Comparison of ENCODE assay signal across 1 cellular context in the genomic region with DNA sequence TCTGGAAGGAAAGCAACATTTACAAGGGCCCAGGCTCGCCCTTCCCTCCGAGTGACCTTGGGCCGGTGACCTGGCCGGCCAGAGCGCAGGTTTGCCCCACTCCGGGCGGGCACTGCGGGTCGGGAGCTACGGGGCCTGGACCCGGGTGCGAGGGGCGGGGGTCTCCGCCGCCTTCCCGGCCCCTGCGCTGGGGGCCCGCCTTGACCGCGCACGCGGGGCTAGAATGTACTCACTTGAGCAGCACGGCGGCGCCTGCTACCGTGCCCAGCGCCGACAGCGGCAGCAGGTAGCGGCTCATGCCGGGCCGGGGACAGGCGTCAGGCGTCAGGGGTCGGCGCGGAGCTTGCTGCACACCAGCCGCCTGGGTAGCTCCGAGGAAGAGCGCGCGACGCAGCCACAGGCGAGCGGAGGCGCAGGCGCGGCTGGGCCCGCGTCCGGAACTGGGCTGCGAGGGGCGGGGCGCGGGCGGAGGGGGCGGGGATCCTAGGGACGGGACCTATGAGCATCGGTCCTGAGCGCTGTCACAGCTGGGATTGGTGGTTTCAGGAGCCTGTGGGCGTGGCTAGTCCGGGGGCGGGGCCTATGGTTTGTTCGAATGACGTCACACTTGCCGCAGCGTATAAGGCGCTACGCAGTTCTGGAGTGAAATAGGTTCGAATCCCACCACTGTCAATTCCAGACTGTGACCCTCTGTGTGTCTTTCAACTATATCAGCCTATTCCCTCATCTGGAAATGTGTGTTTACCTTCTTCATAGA.
TF ChIP-seq lines count a peak whose summit lies in the region.

RDH13 (minus strand) TSS at position 414 of the 757 bp plus-strand sequence; CDS start at position 298, 116 bp downstream.

TF ChIP-seq in GM12878, 131 proteins besides CTCF, POLR2A, EP300 and RAD21 (continued from another document and continues in another):
- peak; percentile 55; the same call in 1 of the 2 replicates for TF ChIP-seq SMARCA5 (IDR thresholded peaks at IDR 0.05)
- TF ChIP-seq SP1 (IDR thresholded peaks at IDR 0.05; ENCODE audit: low read depth, low read length): peak; percentile 91
- no peak for TF ChIP-seq BACH1 (IDR thresholded peaks at IDR 0.05; ENCODE audit: borderline replicate concordance)
- peak; percentile 12; the same call in 1 of the 2 replicates for TF ChIP-seq RUNX3 (IDR thresholded peaks at IDR 0.05; ENCODE audit: low read length)
- TF ChIP-seq ZNF24 (IDR thresholded peaks at IDR 0.05): no peak
- 0 out of 3 replicates have a peak, but pooled peaks of 1 of the 2 experiments have one; percentile 11 for TF ChIP-seq EGR1 (IDR thresholded peaks at IDR 0.05; ENCODE audit: borderline replicate concordance in 1 of 2, low read depth in 2 of 2, low read length in 2 of 2)
- peak; percentile 97 for TF ChIP-seq ZNF217 (IDR thresholded peaks at IDR 0.05)
- TF ChIP-seq RFX5 (IDR thresholded peaks at IDR 0.05; ENCODE audit: low read depth, low read length): 0 out of 2 replicates have a peak, but pooled peaks have one; percentile 55
- no peak for TF ChIP-seq ZZZ3 (IDR thresholded peaks at IDR 0.05; ENCODE audit: control insufficient read depth, insufficient read length, low read depth)
- TF ChIP-seq NKRF (conservative IDR thresholded peaks at IDR 0.05): peak; percentile 49; the same call in 1 of the 2 replicates
- peak; percentile 76 for TF ChIP-seq CREM (IDR thresholded peaks at IDR 0.05; ENCODE audit: low read depth)
- TF ChIP-seq, protein P1, sequence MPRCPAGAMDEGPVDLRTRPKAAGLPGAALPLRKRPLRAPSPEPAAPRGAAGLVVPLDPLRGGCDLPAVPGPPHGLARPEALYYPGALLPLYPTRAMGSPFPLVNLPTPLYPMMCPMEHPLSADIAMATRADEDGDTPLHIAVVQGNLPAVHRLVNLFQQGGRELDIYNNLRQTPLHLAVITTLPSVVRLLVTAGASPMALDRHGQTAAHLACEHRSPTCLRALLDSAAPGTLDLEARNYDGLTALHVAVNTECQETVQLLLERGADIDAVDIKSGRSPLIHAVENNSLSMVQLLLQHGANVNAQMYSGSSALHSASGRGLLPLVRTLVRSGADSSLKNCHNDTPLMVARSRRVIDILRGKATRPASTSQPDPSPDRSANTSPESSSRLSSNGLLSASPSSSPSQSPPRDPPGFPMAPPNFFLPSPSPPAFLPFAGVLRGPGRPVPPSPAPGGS (IDR thresholded peaks at IDR 0.05; ENCODE audit: borderline replicate concordance, insufficient read depth, low read depth, low read length, poor library complexity, severe bottlenecking): no peak
- TF ChIP-seq ZSCAN29 (IDR thresholded peaks at IDR 0.05): no peak
- no peak for TF ChIP-seq E2F8 (IDR thresholded peaks at IDR 0.05; ENCODE audit: low read depth, partially characterized antibody)
- no peak for TF ChIP-seq CHD1 (IDR thresholded peaks at IDR 0.05; ENCODE audit: low read depth, low read length)
- TF ChIP-seq BRCA1 (IDR thresholded peaks at IDR 0.05; ENCODE audit: low read depth, low read length): no peak
- no peak for TF ChIP-seq CBX5 (IDR thresholded peaks at IDR 0.05; ENCODE audit: low read depth)
- TF ChIP-seq POLR2AphosphoS5 (IDR thresholded peaks at IDR 0.05; ENCODE audit: low read length): peak; percentile 47; the same call in 1 of the 2 replicates
- peak; percentile 83 for TF ChIP-seq CREB1 (IDR thresholded peaks at IDR 0.05; ENCODE audit: low read depth)
- TF ChIP-seq, protein P2, sequence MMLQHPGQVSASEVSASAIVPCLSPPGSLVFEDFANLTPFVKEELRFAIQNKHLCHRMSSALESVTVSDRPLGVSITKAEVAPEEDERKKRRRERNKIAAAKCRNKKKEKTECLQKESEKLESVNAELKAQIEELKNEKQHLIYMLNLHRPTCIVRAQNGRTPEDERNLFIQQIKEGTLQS (IDR thresholded peaks at IDR 0.05; ENCODE audit: borderline replicate concordance, extremely low read depth, low read depth, low read length): no peak
- TF ChIP-seq ZNF592 (IDR thresholded peaks at IDR 0.05): no peak
- no peak for TF ChIP-seq RELA (IDR thresholded peaks at IDR 0.05; ENCODE audit: borderline replicate concordance, partially characterized antibody)
- TF ChIP-seq, protein P3, sequence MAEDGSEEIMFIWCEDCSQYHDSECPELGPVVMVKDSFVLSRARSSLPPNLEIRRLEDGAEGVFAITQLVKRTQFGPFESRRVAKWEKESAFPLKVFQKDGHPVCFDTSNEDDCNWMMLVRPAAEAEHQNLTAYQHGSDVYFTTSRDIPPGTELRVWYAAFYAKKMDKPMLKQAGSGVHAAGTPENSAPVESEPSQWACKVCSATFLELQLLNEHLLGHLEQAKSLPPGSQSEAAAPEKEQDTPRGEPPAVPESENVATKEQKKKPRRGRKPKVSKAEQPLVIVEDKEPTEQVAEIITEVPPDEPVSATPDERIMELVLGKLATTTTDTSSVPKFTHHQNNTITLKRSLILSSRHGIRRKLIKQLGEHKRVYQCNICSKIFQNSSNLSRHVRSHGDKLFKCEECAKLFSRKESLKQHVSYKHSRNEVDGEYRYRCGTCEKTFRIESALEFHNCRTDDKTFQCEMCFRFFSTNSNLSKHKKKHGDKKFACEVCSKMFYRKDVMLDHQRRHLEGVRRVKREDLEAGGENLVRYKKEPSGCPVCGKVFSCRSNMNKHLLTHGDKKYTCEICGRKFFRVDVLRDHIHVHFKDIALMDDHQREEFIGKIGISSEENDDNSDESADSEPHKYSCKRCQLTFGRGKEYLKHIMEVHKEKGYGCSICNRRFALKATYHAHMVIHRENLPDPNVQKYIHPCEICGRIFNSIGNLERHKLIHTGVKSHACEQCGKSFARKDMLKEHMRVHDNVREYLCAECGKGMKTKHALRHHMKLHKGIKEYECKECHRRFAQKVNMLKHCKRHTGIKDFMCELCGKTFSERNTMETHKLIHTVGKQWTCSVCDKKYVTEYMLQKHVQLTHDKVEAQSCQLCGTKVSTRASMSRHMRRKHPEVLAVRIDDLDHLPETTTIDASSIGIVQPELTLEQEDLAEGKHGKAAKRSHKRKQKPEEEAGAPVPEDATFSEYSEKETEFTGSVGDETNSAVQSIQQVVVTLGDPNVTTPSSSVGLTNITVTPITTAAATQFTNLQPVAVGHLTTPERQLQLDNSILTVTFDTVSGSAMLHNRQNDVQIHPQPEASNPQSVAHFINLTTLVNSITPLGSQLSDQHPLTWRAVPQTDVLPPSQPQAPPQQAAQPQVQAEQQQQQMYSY (CRISPR knock-in tag; IDR thresholded peaks at IDR 0.05): no peak
- TF ChIP-seq TARDBP (IDR thresholded peaks at IDR 0.05; ENCODE audit: borderline replicate concordance): no peak
- TF ChIP-seq NRF1 (conservative IDR thresholded peaks at IDR 0.05; ENCODE audit: low read depth, low read length): peak; percentile 54
- TF ChIP-seq, protein P4, sequence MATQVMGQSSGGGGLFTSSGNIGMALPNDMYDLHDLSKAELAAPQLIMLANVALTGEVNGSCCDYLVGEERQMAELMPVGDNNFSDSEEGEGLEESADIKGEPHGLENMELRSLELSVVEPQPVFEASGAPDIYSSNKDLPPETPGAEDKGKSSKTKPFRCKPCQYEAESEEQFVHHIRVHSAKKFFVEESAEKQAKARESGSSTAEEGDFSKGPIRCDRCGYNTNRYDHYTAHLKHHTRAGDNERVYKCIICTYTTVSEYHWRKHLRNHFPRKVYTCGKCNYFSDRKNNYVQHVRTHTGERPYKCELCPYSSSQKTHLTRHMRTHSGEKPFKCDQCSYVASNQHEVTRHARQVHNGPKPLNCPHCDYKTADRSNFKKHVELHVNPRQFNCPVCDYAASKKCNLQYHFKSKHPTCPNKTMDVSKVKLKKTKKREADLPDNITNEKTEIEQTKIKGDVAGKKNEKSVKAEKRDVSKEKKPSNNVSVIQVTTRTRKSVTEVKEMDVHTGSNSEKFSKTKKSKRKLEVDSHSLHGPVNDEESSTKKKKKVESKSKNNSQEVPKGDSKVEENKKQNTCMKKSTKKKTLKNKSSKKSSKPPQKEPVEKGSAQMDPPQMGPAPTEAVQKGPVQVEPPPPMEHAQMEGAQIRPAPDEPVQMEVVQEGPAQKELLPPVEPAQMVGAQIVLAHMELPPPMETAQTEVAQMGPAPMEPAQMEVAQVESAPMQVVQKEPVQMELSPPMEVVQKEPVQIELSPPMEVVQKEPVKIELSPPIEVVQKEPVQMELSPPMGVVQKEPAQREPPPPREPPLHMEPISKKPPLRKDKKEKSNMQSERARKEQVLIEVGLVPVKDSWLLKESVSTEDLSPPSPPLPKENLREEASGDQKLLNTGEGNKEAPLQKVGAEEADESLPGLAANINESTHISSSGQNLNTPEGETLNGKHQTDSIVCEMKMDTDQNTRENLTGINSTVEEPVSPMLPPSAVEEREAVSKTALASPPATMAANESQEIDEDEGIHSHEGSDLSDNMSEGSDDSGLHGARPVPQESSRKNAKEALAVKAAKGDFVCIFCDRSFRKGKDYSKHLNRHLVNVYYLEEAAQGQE (IDR thresholded peaks at IDR 0.05; ENCODE audit: low read depth, low read length): no peak
- TF ChIP-seq NR2F1 (conservative IDR thresholded peaks at IDR 0.05): peak; percentile 47; the same call in 1 of the 2 replicates
- no peak for TF ChIP-seq YBX1 (IDR thresholded peaks at IDR 0.05)
- TF ChIP-seq KDM1A (IDR thresholded peaks at IDR 0.05; ENCODE audit: borderline replicate concordance): no peak
- TF ChIP-seq POU2F2 (IDR thresholded peaks at IDR 0.05; ENCODE audit: borderline replicate concordance, low read depth, low read length): 0 out of 3 replicates have a peak, but pooled peaks have one; percentile 6
- TF ChIP-seq PAX8 (IDR thresholded peaks at IDR 0.05): no peak
- TF ChIP-seq, protein P5, sequence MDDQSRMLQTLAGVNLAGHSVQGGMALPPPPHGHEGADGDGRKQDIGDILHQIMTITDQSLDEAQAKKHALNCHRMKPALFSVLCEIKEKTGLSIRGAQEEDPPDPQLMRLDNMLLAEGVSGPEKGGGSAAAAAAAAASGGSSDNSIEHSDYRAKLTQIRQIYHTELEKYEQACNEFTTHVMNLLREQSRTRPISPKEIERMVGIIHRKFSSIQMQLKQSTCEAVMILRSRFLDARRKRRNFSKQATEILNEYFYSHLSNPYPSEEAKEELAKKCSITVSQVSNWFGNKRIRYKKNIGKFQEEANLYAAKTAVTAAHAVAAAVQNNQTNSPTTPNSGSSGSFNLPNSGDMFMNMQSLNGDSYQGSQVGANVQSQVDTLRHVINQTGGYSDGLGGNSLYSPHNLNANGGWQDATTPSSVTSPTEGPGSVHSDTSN (IDR thresholded peaks at IDR 0.05; ENCODE audit: insufficient replicate concordance, low read depth, low read length): no peak
- TF ChIP-seq STAT3 (IDR thresholded peaks at IDR 0.05; ENCODE audit: low read depth, low read length): no peak
